ENCODE assay signal across 25 cellular contexts in genomic region chr4:71255966-71256365, GRCh38.
"Had no signal": no experiment of that assay in that cellular context is flagged by ENCODE, and none has a peak within 500 bp of the region (broad histone marks: within the 10 kb centered on the region; RNA-seq: fewer than 3 reads in every experiment).

No MANE protein-coding gene starts in this region.

- H3K36me3 ChIP-seq: esophagus squamous epithelium, gastrocnemius medialis, heart right ventricle, lower lobe of right lung had no signal

- H3K4me3 ChIP-seq: coronary artery, dorsolateral prefrontal cortex, esophagus squamous epithelium, gastrocnemius medialis, heart right ventricle, hepatocyte, lower lobe of right lung, mucosa of descending colon had no signal

- H3K27me3 ChIP-seq: dorsolateral prefrontal cortex, esophagus squamous epithelium, gastrocnemius medialis, heart right ventricle, hepatocyte had no signal

- DNase-seq: dermis blood vessel endothelial cell; effector CD4-positive, alpha-beta T cell; effector memory CD4-positive, alpha-beta T cell; esophagus squamous epithelium; foreskin fibroblast; foreskin melanocyte; gastrocnemius medialis; glutamatergic neuron; head of caudate nucleus; heart right ventricle; hypothalamus; immature natural killer cell; islet precursor cell; kidney; kidney glomerular epithelial cell; left colon; left ventricle myocardium superior; lower lobe of right lung; mesenchymal stem cell; mucosa of descending colon had no signal

- H3K9me3 ChIP-seq: esophagus squamous epithelium, gastrocnemius medialis, heart right ventricle, lower lobe of right lung, mucosa of descending colon had no signal

- H3K27ac ChIP-seq: coronary artery, esophagus squamous epithelium, gastrocnemius medialis, hepatocyte, lower lobe of right lung had no signal

- ATAC-seq: esophagus mucosa, gastrocnemius medialis, heart right ventricle, left colon, left lobe of liver, left ventricle myocardium superior, lower lobe of right lung, mucosa of descending colon had no signal
